ENCODE assay signal across 9 cellular contexts in the genomic region with DNA sequence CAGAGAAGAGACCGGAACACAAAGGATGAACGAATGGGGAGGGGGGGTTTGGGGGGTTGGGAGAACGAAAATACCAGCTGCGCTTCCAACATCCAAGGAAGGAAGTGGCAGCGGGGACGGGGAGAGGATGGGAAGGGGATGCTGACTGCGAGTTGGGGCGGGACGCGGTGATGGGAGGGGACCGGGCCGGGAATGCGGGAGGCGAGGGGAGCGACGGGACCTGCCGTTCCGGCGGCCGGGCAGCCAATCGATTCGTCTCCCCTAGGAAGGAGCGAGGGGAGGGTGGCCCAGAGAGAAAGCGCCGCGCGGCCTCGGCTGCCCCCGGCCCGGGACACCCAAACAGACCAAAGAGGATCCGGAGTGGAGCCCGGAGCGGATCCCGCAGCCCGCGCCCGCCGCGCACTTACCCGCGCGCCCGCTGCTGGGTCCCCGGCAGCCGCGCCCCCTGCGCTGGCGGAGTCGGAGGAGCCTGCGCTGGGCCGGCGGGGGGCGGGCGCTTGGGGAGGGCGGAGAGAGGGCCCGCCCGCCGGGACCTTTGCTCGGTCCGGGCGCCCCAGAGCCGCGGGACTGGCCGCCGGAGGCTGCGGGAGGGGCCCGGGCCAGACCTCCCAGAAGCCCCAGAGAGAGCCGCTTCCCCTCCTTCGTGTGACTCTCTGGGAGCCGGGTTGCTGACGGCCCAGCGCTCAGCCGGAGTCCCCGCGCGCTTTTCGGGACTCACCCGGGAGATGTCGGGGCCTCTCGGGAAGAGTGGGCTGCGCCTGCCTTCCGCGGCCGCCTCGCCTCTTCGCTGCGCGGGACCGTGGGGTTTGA. TPM values are rescaled to one million over a fixed set of nuclear protein-coding genes. Genes with fewer than 3 reads are reported as not detected.
DNase-seq lines count a peak whose midpoint lies in the region; ATAC-seq, FAIRE-seq and TF ChIP-seq lines count a peak whose summit lies in the region.
"Had no signal": no experiment of that assay in that cellular context is flagged by ENCODE, and none has a peak within 500 bp of the region (broad histone marks: within the 10 kb centered on the region; RNA-seq: fewer than 3 reads in every experiment).

GSDME (minus strand) TSS at position 476 of the 810 bp plus-strand sequence. CDS start 7,690 bp downstream, outside the sequence.

- H3K4me3 Mint-ChIP-seq in WTC11 = peak within 1 kb of the TSS; percentile 87

- no peaks in the 10 kb centered on the region for H3K36me3 Mint-ChIP-seq in WTC11

- TF ChIP-seq CTCF in WTC11 (IDR thresholded peaks at IDR 0.05) (no peak), left lung (IDR thresholded peaks at IDR 0.05) (no peak)

- DNase-seq in EH (ENCODE audit: low read depth) (peak; percentile 83), HTR-8/SVneo (ENCODE audit: insufficient read length, low spot score) (peak; percentile 61), WTC11 (ENCODE audit: low spot score) (peak; percentile 73), left lung (peak; percentile 66 to 87), NCI-H187 treated with DMSO at 0.1 percent for 48 hours (lab: John Stamatoyannopoulos, UW) (no peak)
- DNase-seq in stimulated activated CD4-positive, alpha-beta T cell treated with anti-CD3 and anti-CD28 coated beads, TNF-alpha, amount 100 ng/mL, for 24 hours (ENCODE audit: low read depth in 3 of 3) = peak in 2 of 3 experiments; percentile 7 to 34

- no peak within 1 kb of the TSS for H3K27ac Mint-ChIP-seq in WTC11

- intact Hi-C loops in left lung (cut with DNase I) = no loop called here

- H3K27me3 ChIP-seq in duodenal mucosa (ENCODE audit: control insufficient read depth in 1 of 2, insufficient read depth in 2 of 2, low read length in 2 of 2) (peaks cover 0 to 35% of the 10 kb centered on the region in 2 donors), left lung (peaks cover 3 to 58% of the 10 kb centered on the region in 2 donors)

- peaks cover 6% of the 10 kb centered on the region for H3K9me3 Mint-ChIP-seq in WTC11

- H3K9me3 ChIP-seq in duodenal mucosa (ENCODE audit: control insufficient read depth in 1 of 2, low read length in 2 of 2) (no peaks in the 10 kb centered on the region), left lung (no peaks in the 10 kb centered on the region)

- peaks cover 19% of the 10 kb centered on the region for H3K4me1 Mint-ChIP-seq in WTC11

- H3K9ac ChIP-seq in duodenal mucosa (ENCODE audit: low read depth in 1 of 2, low read length in 2 of 2) = peak within 1 kb of the TSS; percentile 26 to 59

- no peaks in the 10 kb centered on the region for H3K36me3 ChIP-seq in duodenal mucosa (ENCODE audit: control insufficient read depth in 1 of 2, insufficient read depth in 2 of 2, low read length in 2 of 2)
- H3K36me3 ChIP-seq in left lung = no peaks in the 10 kb centered on the region

- CTCF ChIA-PET in WTC11 (lab: Charles Lee) = interaction anchor here (1.3 to 1.4 kb wide), 2 partner anchors 55 kb away, joined by 4 to 9 read pairs; no protein-coding TSS in a partner anchor

- ATAC-seq in GM21390 (IDR thresholded peaks at IDR 0.05; ENCODE audit: unreplicated experiment) (peak; percentile 51), WTC11 (peak; percentile 72), left lung (peak; percentile 95)

- H3K27me3 Mint-ChIP-seq in WTC11 (ENCODE audit: low read depth) = peaks cover 66% of the 10 kb centered on the region

- FAIRE-seq in HTR-8/SVneo (lab: Jason Lieb, UNC) = peak; percentile 63
- FAIRE-seq: islet of Langerhans had no signal

- H3K4me3 ChIP-seq in duodenal mucosa (ENCODE audit: low read depth in 1 of 2, low read length in 2 of 2) = peak within 1 kb of the TSS; percentile 67
- H3K4me3 ChIP-seq in left lung = peak within 1 kb of the TSS; percentile 59 to 73

- H3K4me1 ChIP-seq in duodenal mucosa (ENCODE audit: control insufficient read depth in 1 of 2, insufficient read depth in 2 of 2, low read length in 2 of 2) (peaks cover 0 to 6% of the 10 kb centered on the region in 2 donors), left lung (peaks cover 0 to 16% of the 10 kb centered on the region in 2 donors)

- H3K27ac ChIP-seq in duodenal mucosa (ENCODE audit: low read depth, low read length) (no peak within 1 kb of the TSS), left lung (peak within 1 kb of the TSS; percentile 69 to 76)

- POLR2A ChIA-PET in WTC11 (lab: Charles Lee) = interaction anchor here (0.8 kb wide), 1 partner anchor 66 kb away, joined by 3 read pairs; no protein-coding TSS in a partner anchor

TF ChIP-seq in WTC11, 78 proteins besides CTCF, POLR2A, EP300 and RAD21 (continues in another document):
- no peak for TF ChIP-seq GRHL2 (CRISPR knock-in tag; IDR thresholded peaks at IDR 0.05; ENCODE audit: insufficient replicate concordance, severe bottlenecking)
- TF ChIP-seq ZNF423 (CRISPR knock-in tag; IDR thresholded peaks at IDR 0.05) = peak; percentile 28; the same call in 1 of the 2 replicates
- TF ChIP-seq ZNF416 (CRISPR knock-in tag; IDR thresholded peaks at IDR 0.05) = no peak
- TF ChIP-seq GABPB1 (CRISPR knock-in tag; IDR thresholded peaks at IDR 0.05) = peak; percentile 67
- TF ChIP-seq, protein P1, sequence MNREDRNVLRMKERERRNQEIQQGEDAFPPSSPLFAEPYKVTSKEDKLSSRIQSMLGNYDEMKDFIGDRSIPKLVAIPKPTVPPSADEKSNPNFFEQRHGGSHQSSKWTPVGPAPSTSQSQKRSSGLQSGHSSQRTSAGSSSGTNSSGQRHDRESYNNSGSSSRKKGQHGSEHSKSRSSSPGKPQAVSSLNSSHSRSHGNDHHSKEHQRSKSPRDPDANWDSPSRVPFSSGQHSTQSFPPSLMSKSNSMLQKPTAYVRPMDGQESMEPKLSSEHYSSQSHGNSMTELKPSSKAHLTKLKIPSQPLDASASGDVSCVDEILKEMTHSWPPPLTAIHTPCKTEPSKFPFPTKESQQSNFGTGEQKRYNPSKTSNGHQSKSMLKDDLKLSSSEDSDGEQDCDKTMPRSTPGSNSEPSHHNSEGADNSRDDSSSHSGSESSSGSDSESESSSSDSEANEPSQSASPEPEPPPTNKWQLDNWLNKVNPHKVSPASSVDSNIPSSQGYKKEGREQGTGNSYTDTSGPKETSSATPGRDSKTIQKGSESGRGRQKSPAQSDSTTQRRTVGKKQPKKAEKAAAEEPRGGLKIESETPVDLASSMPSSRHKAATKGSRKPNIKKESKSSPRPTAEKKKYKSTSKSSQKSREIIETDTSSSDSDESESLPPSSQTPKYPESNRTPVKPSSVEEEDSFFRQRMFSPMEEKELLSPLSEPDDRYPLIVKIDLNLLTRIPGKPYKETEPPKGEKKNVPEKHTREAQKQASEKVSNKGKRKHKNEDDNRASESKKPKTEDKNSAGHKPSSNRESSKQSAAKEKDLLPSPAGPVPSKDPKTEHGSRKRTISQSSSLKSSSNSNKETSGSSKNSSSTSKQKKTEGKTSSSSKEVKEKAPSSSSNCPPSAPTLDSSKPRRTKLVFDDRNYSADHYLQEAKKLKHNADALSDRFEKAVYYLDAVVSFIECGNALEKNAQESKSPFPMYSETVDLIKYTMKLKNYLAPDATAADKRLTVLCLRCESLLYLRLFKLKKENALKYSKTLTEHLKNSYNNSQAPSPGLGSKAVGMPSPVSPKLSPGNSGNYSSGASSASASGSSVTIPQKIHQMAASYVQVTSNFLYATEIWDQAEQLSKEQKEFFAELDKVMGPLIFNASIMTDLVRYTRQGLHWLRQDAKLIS (CRISPR knock-in tag; IDR thresholded peaks at IDR 0.05; ENCODE audit: borderline replicate concordance) = no peak
- TF ChIP-seq, protein P2, sequence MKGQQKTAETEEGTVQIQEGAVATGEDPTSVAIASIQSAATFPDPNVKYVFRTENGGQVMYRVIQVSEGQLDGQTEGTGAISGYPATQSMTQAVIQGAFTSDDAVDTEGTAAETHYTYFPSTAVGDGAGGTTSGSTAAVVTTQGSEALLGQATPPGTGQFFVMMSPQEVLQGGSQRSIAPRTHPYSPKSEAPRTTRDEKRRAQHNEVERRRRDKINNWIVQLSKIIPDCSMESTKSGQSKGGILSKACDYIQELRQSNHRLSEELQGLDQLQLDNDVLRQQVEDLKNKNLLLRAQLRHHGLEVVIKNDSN (CRISPR knock-in tag; IDR thresholded peaks at IDR 0.05) = no peak
- TF ChIP-seq ZNF232 (CRISPR knock-in tag; IDR thresholded peaks at IDR 0.05) = no peak
- TF ChIP-seq ZNF281 (CRISPR knock-in tag; IDR thresholded peaks at IDR 0.05) = no peak

RNA-seq across cellular contexts. Expression of gene GSDME, which starts in this region (rescaled TPM):
- 4.8 to 5.8 TPM (median 5.2 TPM) in 3 replicates for total RNA-seq in WTC11 (2021)
- total RNA-seq in left lung = 10 to 100 TPM in 1 of 2 donors, 1 to 10 TPM in 1; 8.3 to 13.1 TPM
